16 cellular contexts compared by ENCODE assay signal in genomic region chr20:47737923-47738322, GRCh38. TPM values are rescaled to one million over a fixed set of nuclear protein-coding genes. Genes with fewer than 3 reads are reported as not detected.
DNase-seq lines count a peak whose midpoint lies in the region; ATAC-seq, FAIRE-seq and TF ChIP-seq lines count a peak whose summit lies in the region.
"Had no signal": no experiment of that assay in that cellular context is flagged by ENCODE, and none has a peak within 500 bp of the region (broad histone marks: within the 10 kb centered on the region; RNA-seq: fewer than 3 reads in every experiment).

No MANE protein-coding gene starts in this region.

- H3K27me3 Mint-ChIP-seq in CD14-positive monocyte (ENCODE audit: low read depth in 3 of 3), result no peaks in the 10 kb centered on the region

- WGBS in H1 (ENCODE audit: extremely low coverage in 1 of 2, insufficient coverage in 1 of 2, insufficient read length in 1 of 2, insufficient replicate concordance in 2 of 2, low coverage in 1 of 2, low lambda C conversion rate in 2 of 2, missing lambda C conversion rate in 1 of 2), 2 experiments, result 91% methylated on average over 9 of the region's 9 CpGs; no CpG with 5 or more reads in 1 of the 2 experiments
- WGBS in trophoblast cell (ENCODE audit: extremely low coverage, insufficient coverage, insufficient read length), result no CpG with 5 or more reads among the region's 9 CpGs

- H3K4me2 ChIP-seq in H1 (ENCODE audit: insufficient read depth in 1 of 2, low read depth in 2 of 2, low read length in 2 of 2) (no peak overlapping the region), trophoblast cell (ENCODE audit: low read length) (no peak overlapping the region)

- H3K27ac ChIP-seq in H1 (ENCODE audit: low read depth, low read length) (no peak overlapping the region), trophoblast cell (ENCODE audit: low read depth, low read length) (no peak overlapping the region)
- H3K27ac ChIP-seq: HL-60 had no signal

- intact Hi-C loops in CD14-positive monocyte (cut with micrococcal nuclease), result no loop called here

- POLR2A ChIA-PET in H1 (lab: Charles Lee; ENCODE audit: partially characterized antibody), result no interaction called here

- TF ChIP-seq POLR2A in H1 (IDR thresholded peaks at IDR 0.05; ENCODE audit: control extremely low read depth in 1 of 2, low read depth in 2 of 2, low read length in 2 of 2), result no peak

- H2BK15ac ChIP-seq in H1 (ENCODE audit: low read length), result 0 out of 2 replicates have a peak overlapping the region, but pooled peaks have one; percentile 92

- peak; percentile 59 for FAIRE-seq in HTR-8/SVneo (lab: Jason Lieb, UNC)
- no peak for FAIRE-seq in H1 (lab: Jason Lieb, UNC)
- FAIRE-seq: D721Med, G401.6 had no signal

- ATAC-seq in HG02970 (IDR thresholded peaks at IDR 0.05; ENCODE audit: low FRiP score, unreplicated experiment) (no peak), HG03460 (IDR thresholded peaks at IDR 0.05; ENCODE audit: unreplicated experiment) (no peak)

- peaks cover 0 to 8% (median 2%) of the 10 kb centered on the region in 7 donors for H3K9me3 Mint-ChIP-seq in CD14-positive monocyte
- H3K9me3 Mint-ChIP-seq: CD4-positive, alpha-beta T cell had no signal

- H3K23ac ChIP-seq in H1 (ENCODE audit: insufficient read length) (no peak overlapping the region), trophoblast cell (ENCODE audit: low read length) (no peak overlapping the region)

- DNase-seq in CD14-positive monocyte (ENCODE audit: low spot score) (no peak), HTR-8/SVneo (ENCODE audit: insufficient read length, low spot score) (no peak), H1 (ENCODE audit: low read depth in 1 of 2, low spot score in 2 of 2) (no peak), trophoblast cell (no peak)
- DNase-seq: BE2C; C1 segment of cervical spinal cord; Caco-2; CD4-positive, alpha-beta T cell; GOT3; KG1 had no signal

- H3K36me3 Mint-ChIP-seq in CD14-positive monocyte, result peaks cover 76 to 87% of the 10 kb centered on the region in 2 donors

- TF ChIP-seq EP300 in H1 (IDR thresholded peaks at IDR 0.05; ENCODE audit: borderline replicate concordance in 1 of 2, low read depth in 2 of 2, low read length in 2 of 2), result no peak

- peak overlapping the region in 6 of 7 donors; percentile 75 to 99 (median 94) for H3K27ac Mint-ChIP-seq in CD14-positive monocyte
- H3K27ac Mint-ChIP-seq: CD4-positive, alpha-beta T cell had no signal

- no peak overlapping the region for H2BK120ac ChIP-seq in H1 (replicated peaks; ENCODE audit: low read depth, low read length)
- no peak overlapping the region for H2BK120ac ChIP-seq in trophoblast cell (ENCODE audit: insufficient read depth, low read length, poor library complexity)

- H3K36me3 ChIP-seq in H1 (ENCODE audit: control insufficient read depth in 2 of 4, insufficient read depth in 4 of 4, low read length in 3 of 4), result no peaks in the 10 kb centered on the region
- peaks cover 0 to 3% of the 10 kb centered on the region in 2 experiments for H3K36me3 ChIP-seq in trophoblast cell (ENCODE audit: control insufficient read depth in 1 of 2, insufficient read depth in 2 of 2, low read length in 2 of 2)
- H3K36me3 ChIP-seq: HAP-1 had no signal

- H3K4me3 ChIP-seq in H1 (ENCODE audit: extremely low read depth in 1 of 4, insufficient read depth in 2 of 4, low read depth in 3 of 4, low read length in 4 of 4), result no peak overlapping the region
- peak overlapping the region; percentile 37 for H3K4me3 ChIP-seq in trophoblast cell (ENCODE audit: low read depth, low read length)
- H3K4me3 ChIP-seq: HAP-1 had no signal

- H3K4ac ChIP-seq in H1 (replicated peaks; ENCODE audit: insufficient read length, low read depth, low read length) (no peak overlapping the region), trophoblast cell (ENCODE audit: low read depth, low read length) (no peak overlapping the region)

- H2BK5ac ChIP-seq in H1 (ENCODE audit: low read depth, low read length) (0 out of 2 replicates have a peak overlapping the region, but pooled peaks have one; percentile 60), trophoblast cell (ENCODE audit: low read depth, low read length, poor library complexity) (no peak overlapping the region)

- no peak for TF ChIP-seq CTCF in CD14-positive monocyte (IDR thresholded peaks at IDR 0.05)
- TF ChIP-seq CTCF in H1 (IDR thresholded peaks at IDR 0.05; ENCODE audit: control extremely low read depth in 1 of 3, insufficient read depth in 1 of 3, low read depth in 1 of 3, low read length in 3 of 3), result no peak

- H3K18ac ChIP-seq in H1 (ENCODE audit: extremely low read depth, low read length) (peak overlapping the region; percentile 71; the same call in 1 of the 2 replicates), trophoblast cell (ENCODE audit: low read length) (no peak overlapping the region)

- H3K27me3 ChIP-seq in H1 (replicated peaks in 1 of 4; ENCODE audit: control insufficient read depth in 3 of 4, extremely low read depth in 1 of 4, insufficient read depth in 3 of 4, low read length in 3 of 4) (no peaks in the 10 kb centered on the region), trophoblast cell (ENCODE audit: insufficient read depth, low read length) (no peaks in the 10 kb centered on the region)
- H3K27me3 ChIP-seq: BE2C had no signal

- no peaks in the 10 kb centered on the region for H3K79me1 ChIP-seq in H1 (ENCODE audit: low read depth, low read length)
- no peaks in the 10 kb centered on the region for H3K79me1 ChIP-seq in trophoblast cell (ENCODE audit: low read length)

- H4K91ac ChIP-seq in H1 (replicated peaks; ENCODE audit: insufficient read length, low read length), result no peak overlapping the region
- no peak overlapping the region for H4K91ac ChIP-seq in trophoblast cell (ENCODE audit: low read depth, low read length)

- no peak overlapping the region for H2AFZ ChIP-seq in H1 (ENCODE audit: low read length)
- H2AFZ ChIP-seq in trophoblast cell (ENCODE audit: insufficient read depth, low read length, poor library complexity), result no peak overlapping the region

- H2BK12ac ChIP-seq in H1 (ENCODE audit: low read depth, low read length), result no peak overlapping the region
- no peak overlapping the region for H2BK12ac ChIP-seq in trophoblast cell (ENCODE audit: low read length)

- H2AK5ac ChIP-seq in H1 (ENCODE audit: low read depth, low read length) (no peak overlapping the region), trophoblast cell (ENCODE audit: low read length) (no peak overlapping the region)

- CTCF ChIA-PET in H1 (lab: Charles Lee; ENCODE audit: partially characterized antibody), result interaction anchor here (1.4 kb wide), 1 partner anchor 13 kb away, joined by 4 read pairs; no protein-coding TSS in a partner anchor

- H3K9me3 ChIP-seq in H1 (ENCODE audit: insufficient read depth in 2 of 2, low read depth in 1 of 2, low read length in 1 of 2), result no peaks in the 10 kb centered on the region
- peaks cover 3% of the 10 kb centered on the region for H3K9me3 ChIP-seq in trophoblast cell (ENCODE audit: insufficient read depth, low read depth, low read length)
- H3K9me3 ChIP-seq: BE2C, Caco-2, HAP-1 had no signal

- H4K8ac ChIP-seq in H1 (ENCODE audit: extremely low read depth, insufficient read depth, low read length) (no peak overlapping the region), trophoblast cell (ENCODE audit: low read depth, low read length) (no peak overlapping the region)

- peaks cover 90% of the 10 kb centered on the region for H3K4me1 Mint-ChIP-seq in CD14-positive monocyte

- no peak overlapping the region for H4K12ac ChIP-seq in trophoblast cell (ENCODE audit: low read depth, low read length)

- H2BK20ac ChIP-seq in H1 (ENCODE audit: low read length), result no peak overlapping the region

- H3K79me2 ChIP-seq in H1 (ENCODE audit: control insufficient read depth in 1 of 2, insufficient read depth in 2 of 2, low read length in 2 of 2) (no peaks in the 10 kb centered on the region), trophoblast cell (ENCODE audit: control insufficient read depth, insufficient read depth, low read length, poor library complexity) (no peaks in the 10 kb centered on the region)

- no peak for TF ChIP-seq RAD21 in H1 (IDR thresholded peaks at IDR 0.05 in 1 of 2, conservative IDR thresholded peaks at IDR 0.05 in 1 of 2; ENCODE audit: low read depth in 2 of 2, low read length in 2 of 2)

- H3K14ac ChIP-seq in H1 (ENCODE audit: insufficient read length) (no peak overlapping the region), trophoblast cell (ENCODE audit: low read length) (no peak overlapping the region)

- no peak overlapping the region for H4K5ac ChIP-seq in H1 (ENCODE audit: insufficient read length, low read depth, low read length)

- H3K4me1 ChIP-seq in H1 (replicated peaks in 1 of 4; ENCODE audit: control insufficient read depth in 3 of 4, insufficient read depth in 4 of 4, low read length in 3 of 4) (0 out of 7 replicates have a peak, but pooled peaks cover 0 to 2% (median 0%) of the 10 kb centered on the region in 4 experiments), trophoblast cell (ENCODE audit: control insufficient read depth in 1 of 2, insufficient read depth in 2 of 2, low read length in 2 of 2) (no peaks in the 10 kb centered on the region)
- H3K4me1 ChIP-seq: BE2C, Caco-2, HAP-1 had no signal

- no peak overlapping the region for H3K4me3 Mint-ChIP-seq in CD14-positive monocyte
- H3K4me3 Mint-ChIP-seq: CD4-positive, alpha-beta T cell had no signal

- no peak overlapping the region for H3K56ac ChIP-seq in H1 (replicated peaks; ENCODE audit: insufficient read length, low read depth, low read length)

- no peaks in the 10 kb centered on the region for H4K20me1 ChIP-seq in H1 (replicated peaks in 1 of 2; ENCODE audit: control insufficient read depth in 1 of 2, insufficient read depth in 2 of 2, low read length in 2 of 2)

- H3K23me2 ChIP-seq in H1 (ENCODE audit: low read depth, low read length), result no peaks in the 10 kb centered on the region

- no peak overlapping the region for H3K9ac ChIP-seq in H1 (replicated peaks in 1 of 4; ENCODE audit: extremely low read depth in 1 of 4, low read depth in 3 of 4, low read length in 3 of 4)
- no peak overlapping the region for H3K9ac ChIP-seq in trophoblast cell (ENCODE audit: low read length)

TF ChIP-seq in H1, 55 proteins besides CTCF, POLR2A, EP300 and RAD21:
- TF ChIP-seq BACH1 (IDR thresholded peaks at IDR 0.05; ENCODE audit: low read length) (no peak), KDM5A (IDR thresholded peaks at IDR 0.05; ENCODE audit: low read length) (no peak), RBBP5 (IDR thresholded peaks at IDR 0.05; ENCODE audit: borderline replicate concordance, low read depth, low read length) (no peak)

RNA-seq across cellular contexts. Expression of gene SULF2, which starts 47.4 kb away (rescaled TPM):
- polyA plus RNA-seq in CD14-positive monocyte (10 to 100 TPM; 60.3 to 75.5 TPM), H1 (2011; rRNA removed) (15.7 and 29.0 TPM in 2 replicates)
- 27.1 and 28.2 TPM in 2 replicates for total RNA-seq in H1 (2021; fragmentation: NEBNext Ultra II Directional; extraction: Animal tissue kit (Norgen Biotek cat#: 25700))
- polyA plus RNA-seq in H1 (2011; cell fraction: cytosol; rRNA removed), result 11.1 TPM
- polyA plus RNA-seq in H1 (2011; cell fraction: nucleus; rRNA removed), result 33.9 TPM
- polyA plus RNA-seq in H1 (2012, experiment 1 of 2), result 23.8 to 30.2 TPM (median 28.1 TPM) in 4 replicates
- 12.7 TPM for polyA plus RNA-seq in H1 (2012, experiment 2 of 2)
- polyA plus RNA-seq in H1 (2013, experiment 1 of 2), result 37.3 TPM
- polyA plus RNA-seq in H1 (2013, experiment 2 of 2), result 40.1 TPM
- 14.7 and 19.0 TPM in 2 replicates for polyA minus RNA-seq in H1 (2011; rRNA and poly(A)+ RNA removed)
- polyA minus RNA-seq in H1 (2011; cell fraction: cytosol; rRNA and poly(A)+ RNA removed), result 18.0 TPM
- polyA minus RNA-seq in H1 (2011; cell fraction: nucleus; rRNA and poly(A)+ RNA removed), result 26.7 TPM
- 50.7 and 52.8 TPM in 2 replicates for polyA plus RNA-seq in trophoblast cell (2013)
